Comparison of ENCODE assay signal across 10 cellular contexts in genomic region chr15:62506217-62506805, GRCh38.
A peak's percentile ranks its signal among the peaks of the same experiment; 100 is the strongest.
DNase-seq lines count a peak whose midpoint lies in the region; ATAC-seq lines count a peak whose summit lies in the region.
"Had no signal": no experiment of that assay in that cellular context is flagged by ENCODE, and none has a peak within 500 bp of the region (broad histone marks: within the 10 kb centered on the region; RNA-seq: fewer than 3 reads in every experiment).

No MANE protein-coding gene starts in this region.

- whole genome bisulfite sequencing in mesenchymal stem cell: 0% methylated on average over 1 of the region's 1 CpG
- 3 to 9% methylated on average over 1 of the region's 1 CpG for WGBS in aorta, 2 donors

- peak; percentile 21 for DNase-seq in NCI-H2029 (lab: John Stamatoyannopoulos, UW)
- no peak for DNase-seq in NCI-H2029 treated with DMSO at 0.1 percent for 48 hours (lab: John Stamatoyannopoulos, UW)
- DNase-seq in cerebellar cortex (ENCODE audit: low spot score): peak; percentile 32
- peak; percentile 65 for DNase-seq in mesenchymal stem cell
- no peak for DNase-seq in aorta
- DNase-seq in medulla oblongata (ENCODE audit: extremely low spot score): no peak
- DNase-seq in T-helper 9 cell: no peak
- no peak for DNase-seq in DMS114 treated with DMSO at 0.1 percent for 48 hours (lab: John Stamatoyannopoulos, UW; ENCODE audit: unreplicated experiment)
- DNase-seq: activated CD4-positive, alpha-beta memory T cell treated with anti-CD3 and anti-CD28 coated beads, Interleukin-2, amount 10 ng/mL, durations not matched to agents 7 days and 5 days; dorsolateral prefrontal cortex had no signal

- no peak overlapping the region for H2AFZ ChIP-seq in mesenchymal stem cell (ENCODE audit: low read depth, low read length)

- peak overlapping the region in 1 of 2 experiments; percentile 40 for H3K4me3 ChIP-seq in mesenchymal stem cell (ENCODE audit: insufficient read depth in 1 of 2, low read depth in 1 of 2, low read length in 2 of 2)
- no peak overlapping the region for H3K4me3 ChIP-seq in aorta (ENCODE audit: low read length in 2 of 2)
- H3K4me3 ChIP-seq: dorsolateral prefrontal cortex had no signal

- H2BK12ac ChIP-seq in mesenchymal stem cell (ENCODE audit: low read length in 2 of 2): peak overlapping the region in 1 of 2 experiments; percentile 61

- no peak overlapping the region for H2BK120ac ChIP-seq in mesenchymal stem cell (ENCODE audit: low read depth, low read length)

- H2BK15ac ChIP-seq in mesenchymal stem cell (ENCODE audit: low read depth, poor library complexity, severe bottlenecking): no peak overlapping the region

- H3K36me3 ChIP-seq in mesenchymal stem cell (ENCODE audit: control insufficient read depth in 1 of 2, insufficient read depth in 2 of 2, low read depth in 1 of 2, low read length in 2 of 2) (no peaks in the 10 kb centered on the region), aorta (ENCODE audit: control insufficient read depth in 1 of 2, insufficient read depth in 2 of 2, low read length in 1 of 2) (no peaks in the 10 kb centered on the region)

- no peak overlapping the region for H4K91ac ChIP-seq in mesenchymal stem cell (ENCODE audit: low read length)

- ATAC-seq in aorta (ENCODE audit: low FRiP score): peak; percentile 59

- H2AK5ac ChIP-seq in mesenchymal stem cell (ENCODE audit: low read length, severe bottlenecking): no peak overlapping the region

- H3K18ac ChIP-seq in mesenchymal stem cell (ENCODE audit: low read depth in 1 of 2, low read length in 2 of 2): peak overlapping the region in 1 of 2 experiments; percentile 26

- no peak overlapping the region for H3K4me2 ChIP-seq in mesenchymal stem cell (ENCODE audit: low read length, poor library complexity, severe bottlenecking)

- no peak overlapping the region for H4K8ac ChIP-seq in mesenchymal stem cell (ENCODE audit: low read length)

- no peak overlapping the region for H3K23ac ChIP-seq in mesenchymal stem cell (ENCODE audit: low read length in 2 of 2)

- peak overlapping the region; percentile 80 for H3K9ac ChIP-seq in mesenchymal stem cell (ENCODE audit: low read length)

- H3K27me3 ChIP-seq in mesenchymal stem cell (ENCODE audit: control insufficient read depth in 1 of 2, insufficient read depth in 1 of 2, low read length in 2 of 2): no peaks in the 10 kb centered on the region
- no peaks in the 10 kb centered on the region for H3K27me3 ChIP-seq in aorta (ENCODE audit: control insufficient read depth in 1 of 2, insufficient read depth in 2 of 2, low read length in 1 of 2)
- H3K27me3 ChIP-seq: dorsolateral prefrontal cortex had no signal

- H3K9me3 ChIP-seq in mesenchymal stem cell (ENCODE audit: control insufficient read depth, low read length): no peaks in the 10 kb centered on the region
- H3K9me3 ChIP-seq in aorta (ENCODE audit: control insufficient read depth, low read length): no peaks in the 10 kb centered on the region

- H3K14ac ChIP-seq in mesenchymal stem cell (ENCODE audit: low read length in 2 of 2): no peak overlapping the region

- intact Hi-C loops in aorta (cut with DNase I): loop anchor here in 1 of 2 donors (5.0 kb wide), 1 partner anchor 96 kb away; no protein-coding TSS in a partner anchor

- H3K4ac ChIP-seq in mesenchymal stem cell (ENCODE audit: low read depth in 1 of 2, low read length in 2 of 2): peak overlapping the region in 1 of 2 experiments; percentile 66

- H2BK5ac ChIP-seq in mesenchymal stem cell (ENCODE audit: low read depth, low read length, poor library complexity, severe bottlenecking): no peak overlapping the region

- H3K79me1 ChIP-seq in mesenchymal stem cell (replicated peaks; ENCODE audit: low read length, poor library complexity, severe bottlenecking): peaks cover 17% of the 10 kb centered on the region

- H3K27ac ChIP-seq in mesenchymal stem cell (ENCODE audit: low read length, poor library complexity, severe bottlenecking) (peak overlapping the region; percentile 68), aorta (ENCODE audit: low read depth in 1 of 2, low read length in 2 of 2) (peak overlapping the region; percentile 77 to 94)
- H3K27ac ChIP-seq: dorsolateral prefrontal cortex had no signal

- H3K4me1 ChIP-seq in mesenchymal stem cell (ENCODE audit: control insufficient read depth, insufficient read depth, low read depth, low read length): peaks cover 17% of the 10 kb centered on the region
- peaks cover 2 to 18% of the 10 kb centered on the region in 2 donors for H3K4me1 ChIP-seq in aorta (ENCODE audit: control insufficient read depth in 1 of 2, insufficient read depth in 2 of 2, low read length in 2 of 2)

Comparison
In these comparisons a context has a peak if more than half of its experiments do, and no peak if none do; other contexts are left out.
1. DNase-seq: peak in NCI-H2029 (single experiment), cerebellar cortex (single experiment) and mesenchymal stem cell (single experiment); none in NCI-H2029 treated with DMSO at 0.1 percent for 48 hours (single experiment), aorta (0 of 2), medulla oblongata (single experiment), T-helper 9 cell (single experiment) and DMS114 treated with DMSO at 0.1 percent for 48 hours (single experiment).